38 cellular contexts compared by ENCODE assay signal in the genomic region with DNA sequence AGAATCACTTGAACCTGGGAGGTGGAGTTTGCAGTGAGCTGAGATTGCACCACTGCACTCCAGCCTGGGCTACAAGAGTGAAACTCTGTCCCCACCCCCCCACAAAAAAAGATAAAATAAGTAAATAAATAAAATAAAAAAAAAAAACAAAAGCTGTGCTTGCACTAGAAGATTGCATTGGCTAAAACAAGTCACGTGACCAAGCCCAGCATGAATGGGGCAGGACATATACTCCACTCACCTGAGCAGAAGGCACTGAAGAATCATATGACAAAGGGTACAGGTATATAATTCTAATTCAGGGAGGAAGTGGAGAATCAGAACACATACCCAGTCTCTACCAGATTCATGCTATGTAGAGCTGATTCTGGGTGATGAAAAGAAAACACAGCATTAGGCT. TPM values are rescaled to one million over a fixed set of nuclear protein-coding genes. Genes with fewer than 3 reads are reported as not detected.
DNase-seq lines count a peak whose midpoint lies in the region; ATAC-seq, FAIRE-seq and TF ChIP-seq lines count a peak whose summit lies in the region.
"Had no signal": no experiment of that assay in that cellular context is flagged by ENCODE, and none has a peak within 500 bp of the region (broad histone marks: within the 10 kb centered on the region; RNA-seq: fewer than 3 reads in every experiment).

No MANE protein-coding gene starts in this region.

- H3K9me3 ChIP-seq in HepG2 (ENCODE audit: low read length) (no peaks in the 10 kb centered on the region), right lobe of liver (no peaks in the 10 kb centered on the region), GM12878 (replicated peaks; ENCODE audit: control insufficient read depth, insufficient read depth, low read length) (no peaks in the 10 kb centered on the region), K562 (replicated peaks; ENCODE audit: control insufficient read depth, insufficient read depth, low read depth, low read length) (no peaks in the 10 kb centered on the region)
- H3K9me3 ChIP-seq: A549, BE2C, Caco-2 had no signal

- no peaks in the 10 kb centered on the region for H3K9me1 ChIP-seq in K562 (ENCODE audit: control insufficient read depth, insufficient read depth, low read length)

- H3K27me3 ChIP-seq in HepG2 (ENCODE audit: control insufficient read depth in 1 of 2, insufficient read depth in 2 of 2, low read length in 2 of 2) = no peaks in the 10 kb centered on the region
- no peaks in the 10 kb centered on the region for H3K27me3 ChIP-seq in right lobe of liver
- no peaks in the 10 kb centered on the region for H3K27me3 ChIP-seq in GM12878 (replicated peaks in 1 of 2; ENCODE audit: control insufficient read depth in 2 of 2, insufficient read depth in 2 of 2, low read length in 1 of 2)
- peaks cover 0 to 4% of the 10 kb centered on the region in 2 experiments; a peak in 3 of 5 replicates for H3K27me3 ChIP-seq in K562 (ENCODE audit: control insufficient read depth in 2 of 2, insufficient read depth in 2 of 2, low read length in 2 of 2)
- H3K27me3 ChIP-seq: BE2C; BLaER1; BLaER1 treated with 17β-estradiol and CSF1 and Interleukin-3, amounts not matched to agents 10 nM and 100 nM had no signal

- H3K79me2 ChIP-seq in HepG2 (ENCODE audit: insufficient read depth, low read length) = no peaks in the 10 kb centered on the region
- H3K79me2 ChIP-seq in GM12878 (ENCODE audit: control insufficient read depth, insufficient read depth, low read length) = no peaks in the 10 kb centered on the region
- H3K79me2 ChIP-seq in K562 (ENCODE audit: control insufficient read depth, insufficient read depth, low read length) = no peaks in the 10 kb centered on the region

- no peak overlapping the region for H3K4me3 ChIP-seq in HepG2 (replicated peaks in 1 of 3; ENCODE audit: insufficient read depth in 1 of 3, low read depth in 2 of 3, low read length in 3 of 3)
- H3K4me3 ChIP-seq in right lobe of liver = no peak overlapping the region
- H3K4me3 ChIP-seq in GM12878 = no peak overlapping the region
- H3K4me3 ChIP-seq in K562 = no peak overlapping the region
- H3K4me3 ChIP-seq: A549; BLaER1; BLaER1 treated with 17β-estradiol and CSF1 and Interleukin-3, amounts not matched to agents 10 nM and 100 nM had no signal

- POLR2A ChIA-PET in HepG2 (lab: Yijun Ruan, JAX) (no interaction called here), GM12878 (lab: Charles Lee) (no interaction called here), K562 (lab: Yijun Ruan, JAX) (interaction anchor here (0.6 kb wide), 1 partner anchor 296 kb away, joined by 3 read pairs; no protein-coding TSS in a partner anchor)

- TF ChIP-seq CTCF in HepG2 (CRISPR knock-in tag; IDR thresholded peaks at IDR 0.05) = no peak
- no peak for TF ChIP-seq CTCF in right lobe of liver (IDR thresholded peaks at IDR 0.05)
- no peak for TF ChIP-seq CTCF in GM12878 (IDR thresholded peaks at IDR 0.05 in 2 of 3, conservative IDR thresholded peaks at IDR 0.05 in 1 of 3; ENCODE audit: control insufficient read depth in 2 of 3, extremely low read depth in 1 of 3, insufficient read depth in 1 of 3, low read depth in 3 of 3, low read length in 3 of 3)
- TF ChIP-seq CTCF in K562 (IDR thresholded peaks at IDR 0.05 in 2 of 3, conservative IDR thresholded peaks at IDR 0.05 in 1 of 3; ENCODE audit: insufficient read depth in 2 of 3, low read depth in 1 of 3, low read length in 3 of 3) = no peak

- BruUV-seq in HepG2 (replicated peaks; lab: Mats Ljungman, UMichigan) (no TSS peak), GM12878 (replicated peaks; lab: Mats Ljungman, UMichigan) (no TSS peak), K562 (replicated peaks; lab: Mats Ljungman, UMichigan) (no TSS peak)

- no peak for TF ChIP-seq POLR2A in HepG2 (IDR thresholded peaks at IDR 0.05; ENCODE audit: insufficient read depth in 1 of 2, low read depth in 2 of 2, low read length in 2 of 2)
- TF ChIP-seq POLR2A in right lobe of liver (IDR thresholded peaks at IDR 0.05) = no peak
- no peak for TF ChIP-seq POLR2A in GM12878 (IDR thresholded peaks at IDR 0.05; ENCODE audit: low read depth, low read length)
- TF ChIP-seq POLR2A in K562 (conservative IDR thresholded peaks at IDR 0.05) = no peak

- H2AFZ ChIP-seq in HepG2 (ENCODE audit: low read length) (no peak overlapping the region), GM12878 (ENCODE audit: control insufficient read depth, low read depth, low read length) (no peak overlapping the region), K562 (ENCODE audit: low read depth, low read length) (no peak overlapping the region)

- TF ChIP-seq EP300 in HepG2 (IDR thresholded peaks at IDR 0.05; ENCODE audit: low read depth in 2 of 2, low read length in 2 of 2) (no peak), HepG2 (CRISPR knock-in tag; IDR thresholded peaks at IDR 0.05; ENCODE audit: borderline replicate concordance) (no peak), Ishikawa (IDR thresholded peaks at IDR 0.05; ENCODE audit: borderline replicate concordance) (no peak), GM12878 (IDR thresholded peaks at IDR 0.05; ENCODE audit: borderline replicate concordance in 1 of 2, control insufficient read depth in 1 of 2, low read depth in 2 of 2, low read length in 2 of 2) (no peak), K562 (IDR thresholded peaks at IDR 0.05; ENCODE audit: low read length) (no peak)

- in situ Hi-C loops in HepG2 (cut with HindIII; ENCODE audit: extremely low pct_ligation_motif_present, low pct_unique_long_range_greater_than_20kb) (no loop called here), GM12878 (cut with MboI) (no loop called here), K562 (cut with MboI) (no loop called here)

- WGBS in HepG2 (ENCODE audit: low lambda C conversion rate) = 45% methylated on average over 1 of the region's 1 CpG
- WGBS in right lobe of liver (ENCODE audit: insufficient coverage, low coverage, low lambda C conversion rate, missing lambda C conversion rate) = 86% methylated on average over 1 of the region's 1 CpG
- WGBS in GM12878 (ENCODE audit: insufficient coverage, insufficient replicate concordance, low lambda C conversion rate, missing lambda C conversion rate) = 40% methylated on average over 1 of the region's 1 CpG
- WGBS in K562 (ENCODE audit: insufficient coverage, low coverage, missing lambda C conversion rate) = 18% methylated on average over 1 of the region's 1 CpG

- RAD21 ChIA-PET in GM12878 (lab: Charles Lee; ENCODE audit: unreplicated experiment) = interaction anchor here (0.7 to 1.0 kb wide), 3 partner anchors 10 to 115 kb away, joined by 6 to 7 read pairs (median 7); no protein-coding TSS in a partner anchor

- no peak for FAIRE-seq in HepG2 (lab: Jason Lieb, UNC)
- FAIRE-seq in GM12878 (lab: Jason Lieb, UNC) = no peak
- no peak for FAIRE-seq in K562 (lab: Jason Lieb, UNC)
- FAIRE-seq: A204.1, A549, D721Med had no signal

- H3K36me3 ChIP-seq in HepG2 (replicated peaks in 1 of 2; ENCODE audit: control insufficient read depth in 1 of 2, insufficient read depth in 2 of 2, low read length in 2 of 2) = no peaks in the 10 kb centered on the region
- no peaks in the 10 kb centered on the region for H3K36me3 ChIP-seq in right lobe of liver
- H3K36me3 ChIP-seq in GM12878 (ENCODE audit: control insufficient read depth in 2 of 2, insufficient read depth in 2 of 2, low read length in 1 of 2) = no peaks in the 10 kb centered on the region
- H3K36me3 ChIP-seq in K562 (ENCODE audit: control insufficient read depth, insufficient read depth, low read length) = no peaks in the 10 kb centered on the region
- H3K36me3 ChIP-seq: BE2C; BLaER1; BLaER1 treated with 17β-estradiol and CSF1 and Interleukin-3, amounts not matched to agents 10 nM and 100 nM had no signal

- H3K4me1 ChIP-seq in HepG2 (ENCODE audit: insufficient read depth, low read length) = peaks cover 12% of the 10 kb centered on the region
- peaks cover 0 to 5% (median 0%) of the 10 kb centered on the region in 4 donors for H3K4me1 ChIP-seq in right lobe of liver
- no peaks in the 10 kb centered on the region; the same call in 1 of the 2 replicates for H3K4me1 ChIP-seq in GM12878 (ENCODE audit: control insufficient read depth, insufficient read depth, low read length)
- peaks cover 0 to 3% of the 10 kb centered on the region in 2 experiments; a peak in 2 of 5 replicates for H3K4me1 ChIP-seq in K562 (replicated peaks in 1 of 2; ENCODE audit: control insufficient read depth in 2 of 2, insufficient read depth in 2 of 2, low read length in 2 of 2)
- H3K4me1 ChIP-seq: A549, BE2C, Caco-2 had no signal

- H4K20me1 ChIP-seq in HepG2 (ENCODE audit: insufficient read depth, low read length) (no peaks in the 10 kb centered on the region), GM12878 (ENCODE audit: control insufficient read depth, insufficient read depth) (no peaks in the 10 kb centered on the region), K562 (replicated peaks; ENCODE audit: control insufficient read depth, insufficient read depth, low read length) (no peaks in the 10 kb centered on the region)
- H4K20me1 ChIP-seq: BLaER1; BLaER1 treated with 17β-estradiol and CSF1 and Interleukin-3, amounts not matched to agents 10 nM and 100 nM had no signal

- ATAC-seq in HepG2 (no peak), right lobe of liver (no peak), GM12878 (no peak), K562 (no peak), HG03469 (IDR thresholded peaks at IDR 0.05; ENCODE audit: unreplicated experiment) (no peak), GM19467 (IDR thresholded peaks at IDR 0.05; ENCODE audit: unreplicated experiment) (no peak)
- ATAC-seq: A549; CD8-positive, alpha-beta T cell had no signal

- H3K9ac ChIP-seq in HepG2 (ENCODE audit: insufficient read depth, low read depth, low read length) = no peak overlapping the region
- H3K9ac ChIP-seq in GM12878 (ENCODE audit: control insufficient read depth, insufficient read depth, low read length) = no peak overlapping the region
- no peak overlapping the region for H3K9ac ChIP-seq in K562 (ENCODE audit: insufficient read depth in 1 of 2, low read depth in 2 of 2, low read length in 2 of 2)
- H3K9ac ChIP-seq: BLaER1; BLaER1 treated with 17β-estradiol and CSF1 and Interleukin-3, amounts not matched to agents 10 nM and 100 nM had no signal

- DNase-seq in HepG2 (ENCODE audit: low spot score) (no peak), right lobe of liver (no peak), GM12878 (ENCODE audit: low read depth, low spot score) (no peak), K562 (ENCODE audit: extremely low read depth in 1 of 4, low spot score in 3 of 4) (peak in 2 of 4 experiments; percentile 51 to 57), DMS153 (lab: John Stamatoyannopoulos, UW) (no peak)
- DNase-seq: 8988T; ACHN; AML-193; BE2C; C1 segment of cervical spinal cord; Caco-2; Calu3; CD4-positive, alpha-beta memory T cell; CD4-positive, alpha-beta T cell; CD4-positive, CD25-positive, alpha-beta regulatory T cell; CD8-positive, alpha-beta memory T cell; CD8-positive, alpha-beta T cell; COR-L47; DMS 273 treated with DMSO at 0.1 percent for 48 hours; DMS53; DMS79; DMS79 treated with DMSO at 0.1 percent for 48 hours; DND-41; EL had no signal

- CTCF ChIA-PET in HepG2 (lab: Yijun Ruan, JAX; ENCODE audit: low intra/inter-chr PET ratio, low total read pairs) (no interaction called here), GM12878 (lab: Yijun Ruan, JAX) (interaction anchor here (1.1 kb wide), 2 partner anchors 10 to 443 kb away, joined by 3 read pairs; no protein-coding TSS in a partner anchor), K562 (lab: Yijun Ruan, JAX; ENCODE audit: low intra/inter-chr PET ratio) (no interaction called here)

- TF ChIP-seq RAD21 in HepG2 (CRISPR knock-in tag; IDR thresholded peaks at IDR 0.05) = no peak
- TF ChIP-seq RAD21 in Ishikawa (IDR thresholded peaks at IDR 0.05; ENCODE audit: low read depth) = no peak
- TF ChIP-seq RAD21 in GM12878 (IDR thresholded peaks at IDR 0.05; ENCODE audit: insufficient read depth, low read depth, low read length) = no peak
- TF ChIP-seq RAD21 in K562 (CRISPR knock-in tag; conservative IDR thresholded peaks at IDR 0.05 in 1 of 2, IDR thresholded peaks at IDR 0.05 in 1 of 2) = no peak

- SMC1A ChIA-PET in GM12878 (lab: Charles Lee; ENCODE audit: uncharacterized antibody, unreplicated experiment) = interaction anchor here (1.0 kb wide), 1 partner anchor 316 kb away, joined by 3 read pairs; no protein-coding TSS in a partner anchor

- H3K27ac ChIP-seq in HepG2 (ENCODE audit: extremely low read length, insufficient read depth, low read length) = no peak overlapping the region
- H3K27ac ChIP-seq in right lobe of liver = no peak overlapping the region
- no peak overlapping the region for H3K27ac ChIP-seq in GM12878 (ENCODE audit: control insufficient read depth, insufficient read depth)
- H3K27ac ChIP-seq in K562 (ENCODE audit: extremely low read depth, low read depth, low read length) = no peak overlapping the region
- H3K27ac ChIP-seq: 22Rv1, A549, BLaER1, C4-2B had no signal

- H3K4me2 ChIP-seq in HepG2 (ENCODE audit: low read depth, low read length) (no peak overlapping the region), GM12878 (ENCODE audit: control insufficient read depth, insufficient read depth) (no peak overlapping the region), K562 (ENCODE audit: insufficient read depth, low read length) (no peak overlapping the region)
- H3K4me2 ChIP-seq: A549, BLaER1 had no signal

- intact Hi-C loops in HepG2 (cut with micrococcal nuclease; ENCODE audit: unreplicated experiment) (no loop called here), right lobe of liver (cut with DNase I) (no loop called here), GM12878 (cut with micrococcal nuclease; ENCODE audit: unreplicated experiment) (no loop called here), K562 (cut with micrococcal nuclease) (no loop called here)

RNA-seq across cellular contexts. Expression of gene CYP4F22, which starts 36.6 kb away (rescaled TPM):
- total RNA-seq in HepG2 (2016; rRNA removed; fragmentation: Illumina TruSeq; extraction: Trizol) = not detected in 2 replicates
- not detected in 2 replicates for total RNA-seq in HepG2 (2016; cell fraction: cytosol; rRNA removed; fragmentation: Illumina TruSeq; extraction: Trizol; ENCODE audit: low read depth)
- not detected in 2 replicates for total RNA-seq in HepG2 (2016; cell fraction: insoluble cytoplasmic fraction; rRNA removed; fragmentation: Illumina TruSeq; extraction: Trizol)
- total RNA-seq in HepG2 (2016; cell fraction: membrane; rRNA removed; fragmentation: Illumina TruSeq; extraction: Trizol) = not detected in 2 replicates
- total RNA-seq in HepG2 (2016; cell fraction: nucleus; rRNA removed; fragmentation: Illumina TruSeq; extraction: Trizol) = not detected in 2 replicates
- 0.05 and 0.09 TPM in 2 replicates for polyA plus RNA-seq in HepG2 (2011; rRNA removed)
- 0.04 TPM in 1 of 2 replicates, not detected in the other for polyA plus RNA-seq in HepG2 (2011; cell fraction: cytosol; rRNA removed)
- 0.06 and 0.07 TPM in 2 replicates for polyA plus RNA-seq in HepG2 (2011; cell fraction: nucleus; rRNA removed)
- 0.08 and 0.13 TPM in 2 replicates for polyA plus RNA-seq in HepG2 (2012)
- not detected in 2 replicates for polyA plus RNA-seq in HepG2 (2016; cell fraction: cytosol; fragmentation: Illumina TruSeq; extraction: Trizol; ENCODE audit: low read depth)
- not detected in 2 replicates for polyA plus RNA-seq in HepG2 (2016; cell fraction: insoluble cytoplasmic fraction; fragmentation: Illumina TruSeq; extraction: Trizol; ENCODE audit: low read depth)
- not detected in 2 replicates for polyA plus RNA-seq in HepG2 (2016; cell fraction: membrane; fragmentation: Illumina TruSeq; extraction: Trizol; ENCODE audit: low read depth)
- not detected in 2 replicates for polyA plus RNA-seq in HepG2 (2016; cell fraction: nucleus; fragmentation: Illumina TruSeq; extraction: Trizol; ENCODE audit: insufficient read depth, low read depth)
- polyA minus RNA-seq in HepG2 (2011; rRNA and poly(A)+ RNA removed; ENCODE audit: low replicate concordance) = not detected in 2 replicates
- not detected in 2 replicates for polyA minus RNA-seq in HepG2 (2011; cell fraction: cytosol; rRNA and poly(A)+ RNA removed)
- not detected in 2 replicates for polyA minus RNA-seq in HepG2 (2011; cell fraction: nucleus; rRNA and poly(A)+ RNA removed)
- total RNA-seq in right lobe of liver = 1 to 10 TPM in 5 of 6 experiments, under 1 TPM in 1; 0.95 to 6.0 (median 4.5) TPM
- not detected in 2 replicates for total RNA-seq in GM12878 (2013; cell fraction: nucleolus; rRNA removed)
- not detected in 2 replicates for total RNA-seq in GM12878 (2014; rRNA removed)
- total RNA-seq in GM12878 (2014; rRNA removed; fragmentation: Illumina TruSeq; extraction: Trizol) = not detected in 2 replicates
- total RNA-seq in GM12878 (2021) = not detected in 2 replicates
- not detected for polyA plus RNA-seq in GM12878 (2011; ENCODE audit: low read depth)
- polyA plus RNA-seq in GM12878 (2011; rRNA removed) = not detected in 2 replicates
- polyA plus RNA-seq in GM12878 (2011; cell fraction: cytosol; rRNA removed) = not detected in 2 replicates
- not detected in 2 replicates for polyA plus RNA-seq in GM12878 (2011; cell fraction: nucleus; rRNA removed)
- not detected in 2 replicates for polyA plus RNA-seq in GM12878 (2012)
- polyA plus RNA-seq in GM12878 (2014; fragmentation: Illumina TruSeq; extraction: Trizol) = not detected in 2 replicates
- not detected for polyA plus RNA-seq in GM12878 (2014; fragmentation: Nextera tagmentation; extraction: Ambion mirVana)
- polyA plus RNA-seq in GM12878 (2014; rRNA removed) = 0.03 TPM in 1 of 2 replicates, not detected in the other
- polyA plus RNA-seq in GM12878 (2016; fragmentation: Nextera tagmentation; extraction: Ambion mirVana) = not detected
- polyA minus RNA-seq in GM12878 (2011; rRNA and poly(A)+ RNA removed) = 0.10 TPM in 1 of 2 replicates, not detected in the other
- polyA minus RNA-seq in GM12878 (2011; cell fraction: cytosol; rRNA and poly(A)+ RNA removed) = not detected in 2 replicates
- polyA minus RNA-seq in GM12878 (2011; cell fraction: nucleus; rRNA and poly(A)+ RNA removed) = not detected in 2 replicates
- not detected in 2 replicates for total RNA-seq in K562 (2011; cell fraction: chromatin; rRNA removed; ENCODE audit: low replicate concordance)
- total RNA-seq in K562 (2011; cell fraction: nucleolus; rRNA removed) = not detected in 2 replicates
- not detected in 2 replicates for total RNA-seq in K562 (2011; cell fraction: nucleoplasm; rRNA removed)
- not detected in 2 replicates for total RNA-seq in K562 (2014; rRNA removed)
- not detected in 2 replicates for total RNA-seq in K562 (2014; rRNA removed; fragmentation: Illumina TruSeq; extraction: Trizol)
- total RNA-seq in K562 (2015; rRNA removed; fragmentation: Illumina TruSeq; extraction: Trizol) = not detected in 2 replicates
- total RNA-seq in K562 (2021) = not detected in 2 replicates
- polyA plus RNA-seq in K562 (2011; rRNA removed) = not detected in 2 replicates
- not detected in 2 replicates for polyA plus RNA-seq in K562 (2011; cell fraction: cytosol; rRNA removed)
- polyA plus RNA-seq in K562 (2011; cell fraction: nucleus; rRNA removed) = not detected in 2 replicates
- polyA plus RNA-seq in K562 (2012) = not detected in 2 replicates
- not detected in 2 replicates for polyA plus RNA-seq in K562 (2014; fragmentation: Illumina TruSeq; extraction: Trizol)
- polyA plus RNA-seq in K562 (2014; fragmentation: Nextera tagmentation; extraction: Ambion mirVana) = not detected
- not detected in 2 replicates for polyA plus RNA-seq in K562 (2014; rRNA removed)
- polyA minus RNA-seq in K562 (2011; rRNA and poly(A)+ RNA removed) = not detected in 2 replicates
- polyA minus RNA-seq in K562 (2011; cell fraction: cytosol; rRNA and poly(A)+ RNA removed) = not detected in 2 replicates
- polyA minus RNA-seq in K562 (2011; cell fraction: nucleus; rRNA and poly(A)+ RNA removed) = not detected in 2 replicates
- total RNA-seq: A172; B cell; Caco-2; Calu3; CD4-positive, CD25-positive, alpha-beta regulatory T cell had no signal
- polyA plus RNA-seq: AG04450, BJ had no signal

Comparison
In these comparisons a context has a peak if more than half of its experiments do, and no peak if none do; other contexts are left out.
1. Of the 241 proteins assayed by ChIP-seq in both HepG2 and K562: peak only in HepG2: none; only in K562: TFE3; in both: RAD51; in neither: 237; mixed calls (peak in some experiments, not most) for 2.